ENCODE assay signal across 15 cellular contexts in the genomic region with DNA sequence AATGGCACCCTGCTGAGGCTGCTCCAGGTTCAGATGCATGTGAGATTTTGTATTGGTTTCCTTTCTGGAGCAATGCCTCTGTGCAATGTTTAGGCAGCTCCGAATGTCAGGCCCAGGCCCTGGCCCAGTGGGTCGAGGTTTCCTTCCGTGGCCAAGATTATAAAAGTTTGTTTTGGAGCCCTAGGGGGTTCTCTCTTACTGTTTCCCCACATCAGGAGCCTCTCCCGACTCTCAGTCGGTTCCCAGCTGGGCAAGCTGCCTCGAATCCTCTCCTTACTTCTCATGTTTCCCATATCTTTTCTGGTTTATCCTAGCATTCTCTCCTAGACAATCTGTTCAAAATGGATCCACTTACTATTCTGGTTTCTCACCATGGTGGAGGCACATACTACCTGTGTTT. TPM values are rescaled to one million over a fixed set of nuclear protein-coding genes. Genes with fewer than 3 reads are reported as not detected.
DNase-seq lines count a peak whose midpoint lies in the region; ATAC-seq and TF ChIP-seq lines count a peak whose summit lies in the region.
"Had no signal": no experiment of that assay in that cellular context is flagged by ENCODE, and none has a peak within 500 bp of the region (broad histone marks: within the 10 kb centered on the region; RNA-seq: fewer than 3 reads in every experiment).

No MANE protein-coding gene starts in this region.

- no TSS peak for BruUV-seq in Calu3 (replicated peaks; lab: Mats Ljungman, UMichigan)

- CTCF ChIA-PET in Calu3 (lab: Charles Lee): no interaction called here
- CTCF ChIA-PET in activated CD4-positive, alpha-beta memory T cell treated with anti-CD3 and anti-CD28 coated beads, Interleukin-2, amount 10 ng/mL, durations not matched to agents 7 days and 5 days (lab: Charles Lee): interaction anchor here (0.8 kb wide), 1 partner anchor 11 kb away, joined by 3 read pairs; no protein-coding TSS in a partner anchor

- H3K4me2 ChIP-seq in trophoblast cell (ENCODE audit: low read length): no peak overlapping the region
- H3K4me2 ChIP-seq: GM23338 had no signal

- peaks cover 16% of the 10 kb centered on the region for H3K9me3 Mint-ChIP-seq in Calu3 (ENCODE audit: low read depth, unreplicated experiment)
- H3K9me3 Mint-ChIP-seq in activated CD4-positive, alpha-beta memory T cell treated with anti-CD3 and anti-CD28 coated beads, Interleukin-2, amount 10 ng/mL, durations not matched to agents 7 days and 5 days: peaks cover 48% of the 10 kb centered on the region
- peaks cover 20% of the 10 kb centered on the region for H3K9me3 Mint-ChIP-seq in glutamatergic neuron (ENCODE audit: unreplicated experiment)

- H3K27me3 ChIP-seq in trophoblast cell (ENCODE audit: insufficient read depth, low read length): no peaks in the 10 kb centered on the region

- no CpG with 5 or more reads among the region's 6 CpGs for WGBS in trophoblast cell (ENCODE audit: extremely low coverage, insufficient coverage, insufficient read length)

- POLR2A ChIA-PET in activated CD4-positive, alpha-beta memory T cell treated with anti-CD3 and anti-CD28 coated beads, Interleukin-2, amount 10 ng/mL, durations not matched to agents 7 days and 5 days (lab: Charles Lee): interaction anchor here (7.1 kb wide), 2 partner anchors 9 to 11 kb away, joined by 53 to 90 read pairs; a partner anchor contains a TSS

- TF ChIP-seq CTCF in Calu3 (IDR thresholded peaks at IDR 0.05; ENCODE audit: unreplicated experiment): no peak
- TF ChIP-seq CTCF in glutamatergic neuron (IDR thresholded peaks at IDR 0.05; ENCODE audit: partially characterized antibody, unreplicated experiment): no peak

- H3K9ac ChIP-seq in trophoblast cell (ENCODE audit: low read length): no peak overlapping the region

- H2AK5ac ChIP-seq in trophoblast cell (ENCODE audit: low read length): no peak overlapping the region

- H3K4me1 ChIP-seq in trophoblast cell (ENCODE audit: control insufficient read depth in 1 of 2, insufficient read depth in 2 of 2, low read length in 2 of 2): peaks cover 3 to 7% of the 10 kb centered on the region in 2 experiments

- H3K27me3 Mint-ChIP-seq in Calu3 (ENCODE audit: unreplicated experiment): no peaks in the 10 kb centered on the region
- no peaks in the 10 kb centered on the region for H3K27me3 Mint-ChIP-seq in activated CD4-positive, alpha-beta memory T cell treated with anti-CD3 and anti-CD28 coated beads, Interleukin-2, amount 10 ng/mL, durations not matched to agents 7 days and 5 days
- peaks cover 3% of the 10 kb centered on the region for H3K27me3 Mint-ChIP-seq in glutamatergic neuron (ENCODE audit: unreplicated experiment)
- H3K27me3 Mint-ChIP-seq: activated CD8-positive, alpha-beta memory T cell treated with anti-CD3 and anti-CD28 coated beads, Interleukin-2, amount 10 ng/mL, durations not matched to agents 7 days and 5 days had no signal

- H3K9me3 ChIP-seq in trophoblast cell (ENCODE audit: insufficient read depth, low read depth, low read length): peaks cover 13% of the 10 kb centered on the region

- H3K14ac ChIP-seq in trophoblast cell (ENCODE audit: low read length): no peak overlapping the region

- H3K27ac ChIP-seq in trophoblast cell (ENCODE audit: low read depth, low read length): no peak overlapping the region

- no peak overlapping the region for H3K23ac ChIP-seq in trophoblast cell (ENCODE audit: low read length)

- no peaks in the 10 kb centered on the region for H3K79me1 ChIP-seq in trophoblast cell (ENCODE audit: low read length)

- peaks cover 2 to 5% of the 10 kb centered on the region in 2 experiments for H3K36me3 ChIP-seq in trophoblast cell (ENCODE audit: control insufficient read depth in 1 of 2, insufficient read depth in 2 of 2, low read length in 2 of 2)

- H3K36me3 Mint-ChIP-seq in Calu3 (ENCODE audit: insufficient read depth, unreplicated experiment) (peaks cover 25% of the 10 kb centered on the region), glutamatergic neuron (ENCODE audit: unreplicated experiment) (peaks cover 53% of the 10 kb centered on the region)
- H3K36me3 Mint-ChIP-seq in activated CD4-positive, alpha-beta memory T cell treated with anti-CD3 and anti-CD28 coated beads, Interleukin-2, amount 10 ng/mL, durations not matched to agents 7 days and 5 days (ENCODE audit: low read depth): peaks cover 94% of the 10 kb centered on the region

- no peaks in the 10 kb centered on the region for H3K79me2 ChIP-seq in trophoblast cell (ENCODE audit: control insufficient read depth, insufficient read depth, low read length, poor library complexity)

- no peak overlapping the region for H2BK5ac ChIP-seq in trophoblast cell (ENCODE audit: low read depth, low read length, poor library complexity)

- H3K4me1 Mint-ChIP-seq in Calu3 (ENCODE audit: low read depth, unreplicated experiment) (peaks cover 32% of the 10 kb centered on the region), glutamatergic neuron (ENCODE audit: low read depth, unreplicated experiment) (peaks cover 18% of the 10 kb centered on the region)
- H3K4me1 Mint-ChIP-seq in activated CD4-positive, alpha-beta memory T cell treated with anti-CD3 and anti-CD28 coated beads, Interleukin-2, amount 10 ng/mL, durations not matched to agents 7 days and 5 days: peaks cover 62% of the 10 kb centered on the region

- no peak overlapping the region for H3K4me3 ChIP-seq in trophoblast cell (ENCODE audit: low read depth, low read length)
- H3K4me3 ChIP-seq: GM23338 had no signal

- no peak overlapping the region for H3K4me3 Mint-ChIP-seq in Calu3 (ENCODE audit: low read depth, unreplicated experiment)
- H3K4me3 Mint-ChIP-seq in activated CD4-positive, alpha-beta memory T cell treated with anti-CD3 and anti-CD28 coated beads, Interleukin-2, amount 10 ng/mL, durations not matched to agents 7 days and 5 days: no peak overlapping the region
- H3K4me3 Mint-ChIP-seq in glutamatergic neuron (ENCODE audit: unreplicated experiment): no peak overlapping the region
- H3K4me3 Mint-ChIP-seq: activated CD8-positive, alpha-beta memory T cell treated with anti-CD3 and anti-CD28 coated beads, Interleukin-2, amount 10 ng/mL, durations not matched to agents 7 days and 5 days; GM23338 had no signal

- H2BK12ac ChIP-seq in trophoblast cell (ENCODE audit: low read length): no peak overlapping the region

- H2AFZ ChIP-seq in trophoblast cell (ENCODE audit: insufficient read depth, low read length, poor library complexity): no peak overlapping the region
- H2AFZ ChIP-seq: GM23338 had no signal

- peak overlapping the region; percentile 55 for H3K27ac Mint-ChIP-seq in Calu3 (ENCODE audit: unreplicated experiment)
- peak overlapping the region; percentile 83 for H3K27ac Mint-ChIP-seq in activated CD4-positive, alpha-beta memory T cell treated with anti-CD3 and anti-CD28 coated beads, Interleukin-2, amount 10 ng/mL, durations not matched to agents 7 days and 5 days
- peak overlapping the region; percentile 76 for H3K27ac Mint-ChIP-seq in glutamatergic neuron (ENCODE audit: unreplicated experiment)
- H3K27ac Mint-ChIP-seq: GM23338 had no signal

- intact Hi-C loops in Calu3 (cut with micrococcal nuclease; ENCODE audit: unreplicated experiment): no loop called here
- intact Hi-C loops in sciatic nerve (cut with DNase I): no loop called here

- H3K18ac ChIP-seq in trophoblast cell (ENCODE audit: low read length): no peak overlapping the region

- ATAC-seq in sciatic nerve: peak; percentile 22
- ATAC-seq: activated CD8-positive, alpha-beta memory T cell treated with anti-CD3 and anti-CD28 coated beads, Interleukin-2, amount 10 ng/mL, durations not matched to agents 7 days and 5 days; GM23338 had no signal

- H4K8ac ChIP-seq in trophoblast cell (ENCODE audit: low read depth, low read length): no peak overlapping the region

- H3K4ac ChIP-seq in trophoblast cell (ENCODE audit: low read depth, low read length): no peak overlapping the region

- no peak for DNase-seq in Calu3
- DNase-seq in activated CD4-positive, alpha-beta memory T cell treated with anti-CD3 and anti-CD28 coated beads, Interleukin-2, amount 10 ng/mL, durations not matched to agents 7 days and 5 days: no peak
- no peak for DNase-seq in glutamatergic neuron
- no peak for DNase-seq in sciatic nerve (ENCODE audit: low spot score)
- DNase-seq in trophoblast cell: no peak
- DNase-seq in stimulated activated CD4-positive, alpha-beta T cell treated with anti-CD3 and anti-CD28 coated beads, Interleukin-2, amount 100 ng/mL, for 48 hours: no peak
- DNase-seq in RKO (ENCODE audit: low spot score): no peak
- no peak for DNase-seq in islet precursor cell
- DNase-seq: activated CD8-positive, alpha-beta memory T cell treated with anti-CD3 and anti-CD28 coated beads, Interleukin-2, amount 10 ng/mL, durations not matched to agents 7 days and 5 days; anterior cingulate cortex; GF-D8; KG1; NCI-H146; T1000 had no signal

- H4K91ac ChIP-seq in trophoblast cell (ENCODE audit: low read depth, low read length): no peak overlapping the region

- H2BK120ac ChIP-seq in trophoblast cell (ENCODE audit: insufficient read depth, low read length, poor library complexity): no peak overlapping the region

- H4K12ac ChIP-seq in trophoblast cell (ENCODE audit: low read depth, low read length): no peak overlapping the region

RNA-seq across cellular contexts. Expression of a gene that starts 11.0 kb away (rescaled TPM):
- total RNA-seq in Calu3 (2022): 4.2 and 11.4 TPM in 2 replicates
- 10 to 100 TPM; 36.5 to 37.1 TPM for total RNA-seq in activated CD4-positive, alpha-beta memory T cell treated with anti-CD3 and anti-CD28 coated beads, Interleukin-2, amount 10 ng/mL, durations not matched to agents 7 days and 5 days
- not detected for total RNA-seq in glutamatergic neuron (ENCODE audit: unreplicated experiment)
- total RNA-seq in sciatic nerve: 29.4 TPM
- polyA plus RNA-seq in trophoblast cell (2013): 0.25 and 0.26 TPM in 2 replicates
- total RNA-seq: GM23338 had no signal

RNA-seq across cellular contexts. Expression of a gene that starts 11.6 kb away (rescaled TPM):
- total RNA-seq in Calu3 (2022) (84.8 and 89.0 TPM in 2 replicates), glutamatergic neuron (ENCODE audit: unreplicated experiment) (33.3 TPM), sciatic nerve (39.8 TPM)
- 10 to 100 TPM; 32.0 to 32.1 TPM for total RNA-seq in activated CD4-positive, alpha-beta memory T cell treated with anti-CD3 and anti-CD28 coated beads, Interleukin-2, amount 10 ng/mL, durations not matched to agents 7 days and 5 days
- 32.9 and 33.9 TPM in 2 replicates for polyA plus RNA-seq in trophoblast cell (2013)

RNA-seq across cellular contexts. Expression of a gene that starts 52.5 kb away (rescaled TPM):
- 21.2 and 24.3 TPM in 2 replicates for total RNA-seq in Calu3 (2022)
- 10 to 100 TPM; 10.7 to 11.6 TPM for total RNA-seq in activated CD4-positive, alpha-beta memory T cell treated with anti-CD3 and anti-CD28 coated beads, Interleukin-2, amount 10 ng/mL, durations not matched to agents 7 days and 5 days
- total RNA-seq in glutamatergic neuron (ENCODE audit: unreplicated experiment): 24.5 TPM
- 32.7 TPM for total RNA-seq in sciatic nerve
- polyA plus RNA-seq in trophoblast cell (2013): 11.4 and 11.5 TPM in 2 replicates
